In the genomic region with DNA sequence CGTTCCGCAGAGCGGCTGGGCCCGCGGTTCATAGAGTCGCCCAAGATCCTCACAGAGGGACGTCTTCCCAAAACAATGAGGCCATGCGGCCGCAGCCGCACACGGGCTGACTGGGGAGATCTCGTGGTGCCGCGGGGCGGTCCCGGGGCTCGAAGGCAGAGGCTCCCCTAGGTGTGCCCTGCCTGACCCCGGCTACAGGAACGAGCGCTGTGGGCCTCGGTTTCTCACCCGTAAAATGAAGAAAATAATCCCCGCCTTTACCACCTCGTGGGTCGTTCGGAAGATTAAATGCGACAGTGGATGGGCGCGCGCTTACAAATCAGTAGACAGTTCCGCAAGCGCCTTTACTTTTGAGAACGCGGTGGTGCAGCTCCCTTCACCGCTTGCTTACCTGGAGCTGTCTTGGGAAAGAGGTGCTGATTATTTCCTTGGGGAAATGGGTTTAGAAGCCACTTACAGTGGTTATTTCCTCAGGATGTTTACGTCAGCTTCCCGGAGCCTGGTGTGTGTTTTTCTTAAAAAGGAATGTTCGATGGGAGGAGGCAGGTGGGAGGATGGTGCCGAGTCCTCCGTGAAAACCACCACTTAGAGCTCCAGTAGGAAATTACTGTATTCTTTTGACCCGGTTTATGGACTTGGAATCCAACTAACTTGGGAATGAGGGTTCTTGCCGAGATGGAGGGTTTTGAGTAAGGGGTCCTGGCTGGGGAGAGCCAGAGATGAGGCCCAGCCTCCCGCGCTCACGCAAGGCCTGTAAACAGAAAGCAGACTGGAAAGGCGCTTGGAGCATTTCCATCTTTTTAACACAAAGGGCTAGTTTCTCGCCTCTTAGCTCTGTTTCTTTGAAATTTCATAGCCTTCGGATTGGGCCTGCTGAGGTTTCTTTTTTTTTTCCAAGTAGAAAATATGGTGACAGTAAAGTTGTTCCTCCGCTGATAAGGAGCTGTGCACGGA, we compare ENCODE assay signal across 8 cellular contexts. TPM values are rescaled to one million over a fixed set of nuclear protein-coding genes. Genes with fewer than 3 reads are reported as not detected.
DNase-seq lines count a peak whose midpoint lies in the region; ATAC-seq and TF ChIP-seq lines count a peak whose summit lies in the region.

No MANE protein-coding gene starts in this region.

- peak; percentile 48; the same call in 1 of the 2 replicates for TF ChIP-seq CTCF in HFFc6 (IDR thresholded peaks at IDR 0.05)

- peak; percentile 0 for ATAC-seq in activated T-helper 17 cell treated with anti-CD3 and anti-CD28 coated beads, Interleukin-2, amount 50 U/mL, for 72 hours (replicated peaks)
- ATAC-seq in left ventricle myocardium superior (peak; percentile 1), HG02610 (IDR thresholded peaks at IDR 0.05; ENCODE audit: unreplicated experiment) (no peak), GM18873 (IDR thresholded peaks at IDR 0.05; ENCODE audit: low FRiP score, unreplicated experiment) (no peak)

- no peaks in the 10 kb centered on the region for H3K27me3 ChIP-seq in rectal smooth muscle tissue (ENCODE audit: control insufficient read depth, insufficient read depth, low read length)

- in situ Hi-C loops in Caki2 (cut with HindIII; ENCODE audit: low pct_unique_long_range_greater_than_20kb, low sequenced_read_pairs): loop anchor here (10.0 kb wide), 1 partner anchor 107 kb away; no protein-coding TSS in a partner anchor

- no peak overlapping the region for H3K27ac Mint-ChIP-seq in HFFc6
- no peak overlapping the region for H3K27ac Mint-ChIP-seq in activated T-helper 17 cell treated with anti-CD3 and anti-CD28 coated beads, Interleukin-2, amount 50 U/mL, for 72 hours

- H3K4me1 ChIP-seq in rectal smooth muscle tissue (ENCODE audit: control insufficient read depth, insufficient read depth, low read length): peaks cover 6% of the 10 kb centered on the region

- intact Hi-C loops in left ventricle myocardium superior (cut with micrococcal nuclease): loop anchor here (10.0 kb wide), 1 partner anchor 573 kb away; no protein-coding TSS in a partner anchor

- H3K27ac ChIP-seq in rectal smooth muscle tissue (ENCODE audit: low read depth, low read length): peak overlapping the region; percentile 66

- H3K36me3 Mint-ChIP-seq in HFFc6 (ENCODE audit: low read depth): 0 out of 2 replicates have a peak, but pooled peaks cover 4% of the 10 kb centered on the region
- H3K36me3 Mint-ChIP-seq in activated T-helper 17 cell treated with anti-CD3 and anti-CD28 coated beads, Interleukin-2, amount 50 U/mL, for 72 hours (ENCODE audit: low read depth): no peaks in the 10 kb centered on the region

- H3K4me3 ChIP-seq in rectal smooth muscle tissue (ENCODE audit: low read length): peak overlapping the region; percentile 90

- peak overlapping the region; percentile 81 for H3K4me3 Mint-ChIP-seq in HFFc6
- H3K4me3 Mint-ChIP-seq in activated T-helper 17 cell treated with anti-CD3 and anti-CD28 coated beads, Interleukin-2, amount 50 U/mL, for 72 hours: peak overlapping the region; percentile 84

- DNase-seq in Caki2 (ENCODE audit: low read depth) (peak; percentile 8), HFFc6 (no peak), left ventricle myocardium superior (no peak), AG08396 (ENCODE audit: low spot score) (no peak)

- no peaks in the 10 kb centered on the region for H3K36me3 ChIP-seq in rectal smooth muscle tissue (ENCODE audit: control insufficient read depth, insufficient read depth, low read length)

- no peaks in the 10 kb centered on the region for H3K9me3 Mint-ChIP-seq in HFFc6
- no peaks in the 10 kb centered on the region for H3K9me3 Mint-ChIP-seq in activated T-helper 17 cell treated with anti-CD3 and anti-CD28 coated beads, Interleukin-2, amount 50 U/mL, for 72 hours

- H3K9ac ChIP-seq in rectal smooth muscle tissue (ENCODE audit: low read length): no peak overlapping the region

- H3K4me1 Mint-ChIP-seq in HFFc6 (ENCODE audit: low read depth): peaks cover 24% of the 10 kb centered on the region
- H3K4me1 Mint-ChIP-seq in activated T-helper 17 cell treated with anti-CD3 and anti-CD28 coated beads, Interleukin-2, amount 50 U/mL, for 72 hours: no peaks in the 10 kb centered on the region

- H3K27me3 Mint-ChIP-seq in HFFc6 (ENCODE audit: insufficient read depth): peaks cover 15% of the 10 kb centered on the region
- peaks cover 13% of the 10 kb centered on the region for H3K27me3 Mint-ChIP-seq in activated T-helper 17 cell treated with anti-CD3 and anti-CD28 coated beads, Interleukin-2, amount 50 U/mL, for 72 hours

RNA-seq across cellular contexts. Expression of a gene that starts 2.0 kb away (rescaled TPM):
- total RNA-seq in Caki2 (2014; rRNA removed; shearing (Covaris generic); ENCODE audit: low replicate concordance): 5.5 and 7.4 TPM in 2 replicates
- total RNA-seq in HFFc6 (2021; fragmentation: NEBNext Ultra II Directional; extraction: Animal tissue kit (Norgen Biotek cat#: 25700)): 1 to 10 TPM; 4.0 to 5.4 (median 4.9) TPM
- 1 to 10 TPM in 1 of 2 donors, under 1 TPM in 1; 0.54 to 1.4 TPM for total RNA-seq in activated T-helper 17 cell treated with anti-CD3 and anti-CD28 coated beads, Interleukin-2, amount 50 U/mL, for 72 hours
- 3.6 TPM for total RNA-seq in left ventricle myocardium superior

Comparison
In these comparisons a context has a peak if more than half of its experiments do, and no peak if none do; other contexts are left out.
1. ATAC-seq: peak in activated T-helper 17 cell treated with anti-CD3 and anti-CD28 coated beads, Interleukin-2, amount 50 U/mL, for 72 hours (single experiment) and left ventricle myocardium superior (single experiment); none in HG02610 (single experiment) and GM18873 (single experiment).